ENCODE assay signal across 28 cellular contexts in genomic region chr15:70490838-70491155, GRCh38.
DNase-seq lines count a peak whose midpoint lies in the region; ATAC-seq and TF ChIP-seq lines count a peak whose summit lies in the region.
"Had no signal": no experiment of that assay in that cellular context is flagged by ENCODE, and none has a peak within 500 bp of the region (broad histone marks: within the 10 kb centered on the region; RNA-seq: fewer than 3 reads in every experiment).

No MANE protein-coding gene starts in this region.

- peaks cover 45% of the 10 kb centered on the region for H3K27me3 Mint-ChIP-seq in activated naive CD8-positive, alpha-beta T cell treated with anti-CD3 and anti-CD28 coated beads, Interleukin-2, amount 10 ng/mL, durations not matched to agents 7 days and 5 days
- H3K27me3 Mint-ChIP-seq in activated naive CD8-positive, alpha-beta T cell treated with anti-CD3 and anti-CD28 coated beads for 36 hours: peaks cover 24% of the 10 kb centered on the region
- H3K27me3 Mint-ChIP-seq in memory B cell: peaks cover 1% of the 10 kb centered on the region
- peaks cover 38% of the 10 kb centered on the region for H3K27me3 Mint-ChIP-seq in stimulated activated naive CD8-positive, alpha-beta T cell treated with anti-CD3 and anti-CD28 coated beads, Interleukin-15, amount 100 ng/mL, for 72 hours

- H3K9me3 Mint-ChIP-seq in activated naive CD8-positive, alpha-beta T cell treated with anti-CD3 and anti-CD28 coated beads, Interleukin-2, amount 10 ng/mL, durations not matched to agents 7 days and 5 days: no peaks in the 10 kb centered on the region
- H3K9me3 Mint-ChIP-seq in activated naive CD8-positive, alpha-beta T cell treated with anti-CD3 and anti-CD28 coated beads for 36 hours: no peaks in the 10 kb centered on the region
- no peaks in the 10 kb centered on the region for H3K9me3 Mint-ChIP-seq in memory B cell
- H3K9me3 Mint-ChIP-seq in stimulated activated naive CD8-positive, alpha-beta T cell treated with anti-CD3 and anti-CD28 coated beads, Interleukin-15, amount 100 ng/mL, for 72 hours: no peaks in the 10 kb centered on the region
- H3K9me3 Mint-ChIP-seq: activated CD4-positive, alpha-beta T cell treated with anti-CD3 and anti-CD28 coated beads, Interleukin-2, amount 10 ng/mL, durations not matched to agents 7 days and 5 days; CD4-positive, alpha-beta memory T cell; GM23338; HFFc6 had no signal

- H3K36me3 ChIP-seq in OCI-LY7 (ENCODE audit: insufficient read depth, low read length): no peaks in the 10 kb centered on the region
- H3K36me3 ChIP-seq: esophagus squamous epithelium, pancreas, vagina, WERI-Rb-1 had no signal

- H3K4me1 Mint-ChIP-seq in activated naive CD8-positive, alpha-beta T cell treated with anti-CD3 and anti-CD28 coated beads, Interleukin-2, amount 10 ng/mL, durations not matched to agents 7 days and 5 days: peaks cover 84% of the 10 kb centered on the region
- peaks cover 80% of the 10 kb centered on the region for H3K4me1 Mint-ChIP-seq in activated naive CD8-positive, alpha-beta T cell treated with anti-CD3 and anti-CD28 coated beads for 36 hours
- H3K4me1 Mint-ChIP-seq in memory B cell: peaks cover 56% of the 10 kb centered on the region
- peaks cover 92% of the 10 kb centered on the region for H3K4me1 Mint-ChIP-seq in stimulated activated naive CD8-positive, alpha-beta T cell treated with anti-CD3 and anti-CD28 coated beads, Interleukin-15, amount 100 ng/mL, for 72 hours

- no peaks in the 10 kb centered on the region for H3K9me2 ChIP-seq in OCI-LY7 (ENCODE audit: insufficient read depth, low read length)

- H2AFZ ChIP-seq in OCI-LY7 (ENCODE audit: low read length): peak overlapping the region; percentile 48; the same call in 1 of the 2 replicates
- H2AFZ ChIP-seq: GM23338 had no signal

- peak overlapping the region; percentile 81; the same call in 1 of the 2 replicates for H3K4me2 ChIP-seq in OCI-LY7 (ENCODE audit: low read length)
- H3K4me2 ChIP-seq: GM23338 had no signal

- no TSS peak for BruUV-seq in OCI-LY7 (replicated peaks; lab: Mats Ljungman, UMichigan)

- no peak overlapping the region for H3K4me3 ChIP-seq in OCI-LY7 (ENCODE audit: low read depth, low read length, poor library complexity, severe bottlenecking)
- H3K4me3 ChIP-seq: esophagus squamous epithelium, GM23338, pancreas, vagina had no signal

- DNase-seq in activated naive CD8-positive, alpha-beta T cell treated with anti-CD3 and anti-CD28 coated beads, Interleukin-2, amount 10 ng/mL, durations not matched to agents 7 days and 5 days: no peak
- no peak for DNase-seq in activated naive CD8-positive, alpha-beta T cell treated with anti-CD3 and anti-CD28 coated beads for 36 hours
- no peak for DNase-seq in OCI-LY7 (ENCODE audit: low spot score)
- DNase-seq in memory B cell (ENCODE audit: low spot score in 2 of 2): no peak
- no peak for DNase-seq in stimulated activated naive CD8-positive, alpha-beta T cell treated with anti-CD3 and anti-CD28 coated beads, Interleukin-15, amount 100 ng/mL, for 72 hours
- DNase-seq in omental fat pad (ENCODE audit: low spot score): no peak
- DNase-seq: activated CD4-positive, alpha-beta T cell treated with anti-CD3 and anti-CD28 coated beads, Interleukin-2, amount 10 ng/mL, durations not matched to agents 7 days and 5 days; activated CD8-positive, alpha-beta memory T cell treated with anti-CD3 and anti-CD28 coated beads, Interleukin-2, amount 50 U/mL, for 48 hours; activated gamma-delta T cell treated with Interleukin-2 at 50 U/mL for 16 hours; amygdala; CD4-positive, alpha-beta memory T cell; cortex of kidney; DMS 273 treated with DMSO at 0.1 percent for 48 hours; esophagus squamous epithelium; HFFc6; KG1; mesendoderm; NCI-H1694 treated with DMSO at 0.1 percent for 48 hours; pancreas; right cardiac atrium; stimulated activated CD4-positive, alpha-beta T cell treated with anti-CD3 and anti-CD28 coated beads, Interleukin-4, amount 100 ng/mL, for 1 hour; T-helper 9 cell had no signal

- ATAC-seq in activated naive CD8-positive, alpha-beta T cell treated with anti-CD3 and anti-CD28 coated beads, Interleukin-2, amount 10 ng/mL, durations not matched to agents 7 days and 5 days (ENCODE audit: low read depth): no peak
- ATAC-seq in memory B cell (ENCODE audit: low read depth) (no peak), HG03457 (IDR thresholded peaks at IDR 0.05; ENCODE audit: unreplicated experiment) (no peak), GM18858 (IDR thresholded peaks at IDR 0.05; ENCODE audit: unreplicated experiment) (no peak), omental fat pad (ENCODE audit: low FRiP score) (no peak)
- no peak for ATAC-seq in stimulated activated naive CD8-positive, alpha-beta T cell treated with anti-CD3 and anti-CD28 coated beads, Interleukin-15, amount 100 ng/mL, for 72 hours
- ATAC-seq: GM23338, pancreas, right cardiac atrium had no signal

- peak overlapping the region; percentile 32 for H3K4me3 Mint-ChIP-seq in activated naive CD8-positive, alpha-beta T cell treated with anti-CD3 and anti-CD28 coated beads, Interleukin-2, amount 10 ng/mL, durations not matched to agents 7 days and 5 days
- H3K4me3 Mint-ChIP-seq in activated naive CD8-positive, alpha-beta T cell treated with anti-CD3 and anti-CD28 coated beads for 36 hours: no peak overlapping the region
- H3K4me3 Mint-ChIP-seq in memory B cell: peak overlapping the region; percentile 9
- peak overlapping the region; percentile 11 to 87 for H3K4me3 Mint-ChIP-seq in stimulated activated naive CD8-positive, alpha-beta T cell treated with anti-CD3 and anti-CD28 coated beads, Interleukin-15, amount 100 ng/mL, for 72 hours
- H3K4me3 Mint-ChIP-seq: GM23338, HFFc6 had no signal

- H3K9me3 ChIP-seq in OCI-LY7 (ENCODE audit: low read length): no peaks in the 10 kb centered on the region
- H3K9me3 ChIP-seq: esophagus squamous epithelium, pancreas, vagina had no signal

- H4K20me1 ChIP-seq in OCI-LY7 (ENCODE audit: insufficient read depth, low read length): no peaks in the 10 kb centered on the region

- H3K27ac Mint-ChIP-seq in activated naive CD8-positive, alpha-beta T cell treated with anti-CD3 and anti-CD28 coated beads, Interleukin-2, amount 10 ng/mL, durations not matched to agents 7 days and 5 days: peak overlapping the region; percentile 92
- no peak overlapping the region for H3K27ac Mint-ChIP-seq in activated naive CD8-positive, alpha-beta T cell treated with anti-CD3 and anti-CD28 coated beads for 36 hours
- H3K27ac Mint-ChIP-seq in memory B cell: no peak overlapping the region
- H3K27ac Mint-ChIP-seq in stimulated activated naive CD8-positive, alpha-beta T cell treated with anti-CD3 and anti-CD28 coated beads, Interleukin-15, amount 100 ng/mL, for 72 hours: no peak overlapping the region
- H3K27ac Mint-ChIP-seq: GM23338 had no signal

- no peak for TF ChIP-seq CTCF in OCI-LY7 (conservative IDR thresholded peaks at IDR 0.05; ENCODE audit: low read length)
- no peak for TF ChIP-seq CTCF in omental fat pad (IDR thresholded peaks at IDR 0.05)

- CTCF ChIA-PET in OCI-LY7 (lab: Charles Lee; ENCODE audit: unreplicated experiment): interaction anchor here (0.9 kb wide), 1 partner anchor 25 kb away, joined by 3 read pairs; no protein-coding TSS in a partner anchor

- H3K79me2 ChIP-seq in OCI-LY7 (ENCODE audit: insufficient read depth, low read depth, low read length): no peaks in the 10 kb centered on the region

- H3K27ac ChIP-seq in OCI-LY7 (ENCODE audit: low read depth, low read length, poor library complexity, severe bottlenecking): peak overlapping the region; percentile 80
- H3K27ac ChIP-seq: esophagus squamous epithelium, pancreas, RWPE1, vagina, WERI-Rb-1 had no signal

- peaks cover 59% of the 10 kb centered on the region for H3K4me1 ChIP-seq in OCI-LY7 (ENCODE audit: insufficient read depth, low read length, poor library complexity, severe bottlenecking)

- no peaks in the 10 kb centered on the region for H3K36me3 Mint-ChIP-seq in activated naive CD8-positive, alpha-beta T cell treated with anti-CD3 and anti-CD28 coated beads, Interleukin-2, amount 10 ng/mL, durations not matched to agents 7 days and 5 days
- H3K36me3 Mint-ChIP-seq in activated naive CD8-positive, alpha-beta T cell treated with anti-CD3 and anti-CD28 coated beads for 36 hours: no peaks in the 10 kb centered on the region
- H3K36me3 Mint-ChIP-seq in memory B cell: no peaks in the 10 kb centered on the region
- H3K36me3 Mint-ChIP-seq: CD4-positive, alpha-beta memory T cell had no signal

- intact Hi-C loops in OCI-LY7 (cut with micrococcal nuclease; ENCODE audit: unreplicated experiment): no loop called here

- POLR2A ChIA-PET in activated naive CD8-positive, alpha-beta T cell treated with anti-CD3 and anti-CD28 coated beads, Interleukin-2, amount 10 ng/mL, durations not matched to agents 7 days and 5 days (lab: Charles Lee): interaction anchor here (0.7 to 3.1 kb wide), 2 partner anchors 11 to 18 kb away, joined by 3 to 18 read pairs; no protein-coding TSS in a partner anchor
- POLR2A ChIA-PET in OCI-LY7 (lab: Charles Lee): interaction anchor here (1.0 to 3.8 kb wide), 2 partner anchors 13 to 14 kb away, joined by 3 to 36 read pairs; no protein-coding TSS in a partner anchor
